6 cellular contexts compared by ENCODE assay signal in genomic region chr4:125658773-125659172, GRCh38.
"Had no signal": no experiment of that assay in that cellular context is flagged by ENCODE, and none has a peak within 500 bp of the region (broad histone marks: within the 10 kb centered on the region; RNA-seq: fewer than 3 reads in every experiment).

No MANE protein-coding gene starts in this region.

- H3K27ac ChIP-seq: HL-60 had no signal

- FAIRE-seq: HepG2, HTR-8/SVneo, K562 had no signal

- DNase-seq: IMR-90, KBM-7 had no signal

- H3K4me3 ChIP-seq: K562 had no signal
